8 cellular contexts compared by ENCODE assay signal in the genomic region with DNA sequence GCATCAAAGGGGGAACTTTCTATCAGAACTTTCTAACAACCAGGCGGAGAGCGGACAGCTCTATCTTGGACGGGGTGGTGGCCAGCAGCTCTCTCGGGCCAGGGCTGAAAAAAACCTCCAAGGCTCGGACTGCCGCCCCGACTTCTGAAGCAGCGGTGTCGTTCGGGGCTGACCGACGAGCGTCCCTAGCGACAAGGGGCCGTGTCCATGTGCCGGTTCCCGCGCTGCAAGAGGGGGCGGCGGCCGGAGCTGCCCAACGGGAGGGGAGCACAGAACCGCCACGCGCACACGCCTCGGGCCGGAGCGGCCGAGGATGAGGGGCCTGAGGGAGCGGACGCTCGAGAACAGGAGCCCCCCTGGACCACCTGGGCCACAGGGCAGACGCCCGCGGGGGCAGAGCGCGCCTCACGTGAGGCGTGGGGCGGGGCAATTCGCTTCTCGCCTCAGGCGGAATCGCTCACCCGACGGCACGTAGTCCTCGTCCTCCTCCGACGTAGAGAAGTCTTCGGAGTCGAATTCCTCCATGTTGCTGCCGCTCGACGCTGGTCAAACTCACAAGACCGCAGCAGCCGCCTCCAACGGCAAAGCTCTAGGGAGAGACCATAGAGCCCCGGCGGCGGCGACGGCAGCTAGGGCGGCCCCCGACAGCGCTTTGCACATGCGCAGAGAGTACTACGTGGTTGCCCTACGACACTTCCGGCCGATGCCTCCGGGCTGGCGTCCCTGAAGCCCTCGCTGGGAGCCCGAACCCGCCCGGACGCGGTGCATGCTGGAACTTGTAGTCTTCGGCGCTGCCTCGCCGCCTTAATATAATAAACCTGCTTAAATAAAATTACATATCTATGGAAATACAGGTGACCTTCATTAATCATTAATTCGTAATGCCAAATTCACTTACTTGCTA. TPM values are rescaled to one million over a fixed set of nuclear protein-coding genes. Genes with fewer than 3 reads are reported as not detected.
DNase-seq lines count a peak whose midpoint lies in the region; ATAC-seq and TF ChIP-seq lines count a peak whose summit lies in the region.

Gene CFDP1 (minus strand): TSS at position 676 of the 904 bp plus-strand sequence. CDS start 151 bp downstream, at position 525.

- H3K27me3 Mint-ChIP-seq in activated CD4-positive, alpha-beta memory T cell treated with anti-CD3 and anti-CD28 coated beads, Interleukin-2, amount 10 ng/mL, durations not matched to agents 7 days and 5 days: no peaks in the 10 kb centered on the region

- TF ChIP-seq POLR2A in lower leg skin (IDR thresholded peaks at IDR 0.05): no peak

- peaks cover 10% of the 10 kb centered on the region in 2 donors for H3K4me1 ChIP-seq in duodenal mucosa (ENCODE audit: control insufficient read depth in 1 of 2, insufficient read depth in 2 of 2, low read length in 2 of 2)

- peak within 1 kb of the TSS; percentile 81 for H3K4me3 Mint-ChIP-seq in activated CD4-positive, alpha-beta memory T cell treated with anti-CD3 and anti-CD28 coated beads, Interleukin-2, amount 10 ng/mL, durations not matched to agents 7 days and 5 days

- WGBS in lower leg skin, 2 donors: 0 to 1% methylated on average over 33 to 48 of the region's 85 CpGs

- ATAC-seq in GM19397 (IDR thresholded peaks at IDR 0.05; ENCODE audit: unreplicated experiment) (peak; percentile 96), HG03571 (IDR thresholded peaks at IDR 0.05; ENCODE audit: unreplicated experiment) (peak; percentile 90)

- no peaks in the 10 kb centered on the region for H3K27me3 ChIP-seq in duodenal mucosa (ENCODE audit: control insufficient read depth in 1 of 2, insufficient read depth in 2 of 2, low read length in 2 of 2)

- no peaks in the 10 kb centered on the region for H3K9me3 Mint-ChIP-seq in activated CD4-positive, alpha-beta memory T cell treated with anti-CD3 and anti-CD28 coated beads, Interleukin-2, amount 10 ng/mL, durations not matched to agents 7 days and 5 days

- peak within 1 kb of the TSS; percentile 93 for H3K27ac Mint-ChIP-seq in activated CD4-positive, alpha-beta memory T cell treated with anti-CD3 and anti-CD28 coated beads, Interleukin-2, amount 10 ng/mL, durations not matched to agents 7 days and 5 days

- no peaks in the 10 kb centered on the region for H3K36me3 ChIP-seq in duodenal mucosa (ENCODE audit: control insufficient read depth in 1 of 2, insufficient read depth in 2 of 2, low read length in 2 of 2)

- H3K36me3 Mint-ChIP-seq in activated CD4-positive, alpha-beta memory T cell treated with anti-CD3 and anti-CD28 coated beads, Interleukin-2, amount 10 ng/mL, durations not matched to agents 7 days and 5 days (ENCODE audit: low read depth): peaks cover 10% of the 10 kb centered on the region

- peak in 1 of 3 donors; percentile 5 for TF ChIP-seq CTCF in lower leg skin (IDR thresholded peaks at IDR 0.05)

- no peaks in the 10 kb centered on the region for H3K9me3 ChIP-seq in duodenal mucosa (ENCODE audit: control insufficient read depth in 1 of 2, low read length in 2 of 2)

- DNase-seq in CD1c-positive myeloid dendritic cell (ENCODE audit: extremely low spot score) (peak; percentile 98), NCI-H82 treated with DMSO at 0.1 percent for 48 hours (lab: John Stamatoyannopoulos, UW; ENCODE audit: unreplicated experiment) (peak; percentile 89), lower leg skin (ENCODE audit: low spot score in 2 of 2) (peak; percentile 95 to 99)
- peak; percentile 95 for DNase-seq in activated CD4-positive, alpha-beta memory T cell treated with anti-CD3 and anti-CD28 coated beads, Interleukin-2, amount 10 ng/mL, durations not matched to agents 7 days and 5 days
- peak; percentile 92 to 95 for DNase-seq in stimulated activated CD4-positive, alpha-beta T cell treated with anti-CD3 and anti-CD28 coated beads, Interleukin-4, amount 100 ng/mL, for 48 hours (ENCODE audit: low read depth in 2 of 2)

- peak within 1 kb of the TSS; percentile 95 for H3K27ac ChIP-seq in duodenal mucosa (ENCODE audit: low read depth, low read length)

- H3K9ac ChIP-seq in duodenal mucosa (ENCODE audit: low read depth in 1 of 2, low read length in 2 of 2): peak within 1 kb of the TSS; percentile 75 to 97

- POLR2A ChIA-PET in activated CD4-positive, alpha-beta memory T cell treated with anti-CD3 and anti-CD28 coated beads, Interleukin-2, amount 10 ng/mL, durations not matched to agents 7 days and 5 days (lab: Charles Lee): interaction anchor here (0.6 to 2.5 kb wide), 20 partner anchors 9 to 767 kb away, joined by 3 to 36 read pairs (median 5); partner anchors contain the start of genes ADAT1, GABARAPL2, KARS1 and RFWD3

- H3K4me3 ChIP-seq in duodenal mucosa (ENCODE audit: low read depth in 1 of 2, low read length in 2 of 2) (peak within 1 kb of the TSS; percentile 90 to 96), lower leg skin (ENCODE audit: low read depth, poor library complexity, severe bottlenecking) (peak within 1 kb of the TSS; percentile 87)

- CTCF ChIA-PET in activated CD4-positive, alpha-beta memory T cell treated with anti-CD3 and anti-CD28 coated beads, Interleukin-2, amount 10 ng/mL, durations not matched to agents 7 days and 5 days (lab: Charles Lee): interaction anchor here (0.7 to 3.6 kb wide), 14 partner anchors 10 to 766 kb away, joined by 3 to 50 read pairs (median 4); partner anchors contain the start of genes ADAT1 and TMEM170A

- peaks cover 33% of the 10 kb centered on the region for H3K4me1 Mint-ChIP-seq in activated CD4-positive, alpha-beta memory T cell treated with anti-CD3 and anti-CD28 coated beads, Interleukin-2, amount 10 ng/mL, durations not matched to agents 7 days and 5 days

- intact Hi-C loops in lower leg skin (cut with DNase I; ENCODE audit: low total_unique reads): no loop called here

RNA-seq across cellular contexts. Expression of gene CFDP1, which starts in this region (rescaled TPM):
- total RNA-seq in activated CD4-positive, alpha-beta memory T cell treated with anti-CD3 and anti-CD28 coated beads, Interleukin-2, amount 10 ng/mL, durations not matched to agents 7 days and 5 days: 10 to 100 TPM; 35.1 to 36.2 TPM
- 10 to 100 TPM; 43.1 to 52.3 (median 49.5) TPM for total RNA-seq in lower leg skin

Comparison
In these comparisons a context has a peak if more than half of its experiments do, and no peak if none do; other contexts are left out.
1. Peak in every context shown above with its lines: DNase-seq, ATAC-seq, H3K4me3 ChIP-seq and H3K27ac ChIP-seq.